Comparison of ENCODE assay signal across 8 cellular contexts in genomic region chr11:114440121-114440860, GRCh38. TPM values are rescaled to one million over a fixed set of nuclear protein-coding genes. Genes with fewer than 3 reads are reported as not detected.
DNase-seq lines count a peak whose midpoint lies in the region; ATAC-seq and TF ChIP-seq lines count a peak whose summit lies in the region.

No MANE protein-coding gene starts in this region.

- peaks cover 18% of the 10 kb centered on the region for H3K36me3 Mint-ChIP-seq in endodermal cell (ENCODE audit: low read depth)
- H3K36me3 Mint-ChIP-seq in naive thymus-derived CD4-positive, alpha-beta T cell, result peaks cover 7 to 27% (median 19%) of the 10 kb centered on the region in 5 donors

- H3K27ac ChIP-seq in OCI-LY7 (ENCODE audit: low read depth, low read length, poor library complexity, severe bottlenecking) (no peak overlapping the region), endodermal cell (ENCODE audit: low read depth, low read length) (no peak overlapping the region)
- peak overlapping the region; percentile 79 for H3K27ac ChIP-seq in naive thymus-derived CD4-positive, alpha-beta T cell (ENCODE audit: low read depth, low read length)

- H3K27ac Mint-ChIP-seq in endodermal cell, result peak overlapping the region; percentile 95
- peak overlapping the region; percentile 69 to 95 (median 93) for H3K27ac Mint-ChIP-seq in naive thymus-derived CD4-positive, alpha-beta T cell

- TF ChIP-seq CTCF in OCI-LY7 (conservative IDR thresholded peaks at IDR 0.05; ENCODE audit: low read length), result no peak
- no peak for TF ChIP-seq CTCF in endodermal cell (conservative IDR thresholded peaks at IDR 0.05)

- WGBS in endodermal cell (ENCODE audit: insufficient coverage in 1 of 2, insufficient read length in 1 of 2), 2 experiments, result 11 to 17% methylated on average over 10 of the region's 10 CpGs

- peaks cover 54% of the 10 kb centered on the region for H3K4me1 Mint-ChIP-seq in endodermal cell
- H3K4me1 Mint-ChIP-seq in naive thymus-derived CD4-positive, alpha-beta T cell, result peaks cover 22 to 59% (median 36%) of the 10 kb centered on the region in 7 donors

- DNase-seq in GM03348 (ENCODE audit: low spot score) (peak; percentile 29), OCI-LY7 (ENCODE audit: low spot score) (peak; percentile 11), endodermal cell (no peak), NOMO-1 (lab: John Stamatoyannopoulos, UW; ENCODE audit: unreplicated experiment in 2 of 2) (no peak), NCI-H345 treated with DMSO at 0.1 percent for 48 hours (lab: John Stamatoyannopoulos, UW; ENCODE audit: unreplicated experiment) (no peak)
- DNase-seq in naive thymus-derived CD4-positive, alpha-beta T cell, result peak in 1 of 9 donors; percentile 4
- DNase-seq in stimulated activated CD4-positive, alpha-beta T cell treated with anti-CD3 and anti-CD28 coated beads, Interleukin-4, amount 100 ng/mL, for 24 hours, result no peak

- H3K79me2 ChIP-seq in OCI-LY7 (ENCODE audit: insufficient read depth, low read depth, low read length), result peaks cover 16% of the 10 kb centered on the region; the same call in 1 of the 2 replicates

- ATAC-seq in naive thymus-derived CD4-positive, alpha-beta T cell, result no peak
- no peak for ATAC-seq in GM19463 (IDR thresholded peaks at IDR 0.05; ENCODE audit: unreplicated experiment)

- H3K36me3 ChIP-seq in OCI-LY7 (ENCODE audit: insufficient read depth, low read length) (peaks cover 18% of the 10 kb centered on the region), endodermal cell (ENCODE audit: control insufficient read depth, insufficient read depth, low read length) (peaks cover 19% of the 10 kb centered on the region)
- H3K36me3 ChIP-seq in naive thymus-derived CD4-positive, alpha-beta T cell (ENCODE audit: control insufficient read depth in 2 of 3, insufficient read depth in 3 of 3, low read length in 3 of 3), result peaks cover 0 to 12% (median 6%) of the 10 kb centered on the region in 3 experiments

- no TSS peak for BruUV-seq in OCI-LY7 (replicated peaks; lab: Mats Ljungman, UMichigan)

- peak overlapping the region; percentile 81 for H3K9ac ChIP-seq in endodermal cell (ENCODE audit: extremely low read depth, low read length, poor library complexity, severe bottlenecking)

- CTCF ChIA-PET in OCI-LY7 (lab: Charles Lee; ENCODE audit: unreplicated experiment), result no interaction called here
- CTCF ChIA-PET in naive thymus-derived CD4-positive, alpha-beta T cell (lab: Charles Lee), result no interaction called here

- H2AFZ ChIP-seq in OCI-LY7 (ENCODE audit: low read length), result peak overlapping the region; percentile 87; the same call in 1 of the 2 replicates

- H3K9me3 ChIP-seq in OCI-LY7 (ENCODE audit: low read length) (no peaks in the 10 kb centered on the region), endodermal cell (ENCODE audit: control insufficient read depth, low read length) (no peaks in the 10 kb centered on the region)
- H3K9me3 ChIP-seq in naive thymus-derived CD4-positive, alpha-beta T cell (ENCODE audit: control insufficient read depth in 2 of 3, low read length in 3 of 3), result no peaks in the 10 kb centered on the region

- peak overlapping the region; percentile 99 for H3K4me3 Mint-ChIP-seq in endodermal cell
- peak overlapping the region; percentile 92 to 98 (median 96) for H3K4me3 Mint-ChIP-seq in naive thymus-derived CD4-positive, alpha-beta T cell

- H3K27me3 Mint-ChIP-seq in endodermal cell (ENCODE audit: insufficient read depth), result no peaks in the 10 kb centered on the region
- peaks cover 0 to 4% (median 0%) of the 10 kb centered on the region in 5 donors for H3K27me3 Mint-ChIP-seq in naive thymus-derived CD4-positive, alpha-beta T cell

- H3K9me3 Mint-ChIP-seq in endodermal cell, result no peaks in the 10 kb centered on the region
- peaks cover 0 to 3% (median 0%) of the 10 kb centered on the region in 11 donors for H3K9me3 Mint-ChIP-seq in naive thymus-derived CD4-positive, alpha-beta T cell

- H3K4me3 ChIP-seq in OCI-LY7 (ENCODE audit: low read depth, low read length, poor library complexity, severe bottlenecking) (peak overlapping the region; percentile 91), endodermal cell (ENCODE audit: low read length) (peak overlapping the region; percentile 95)
- peak overlapping the region; percentile 96 for H3K4me3 ChIP-seq in naive thymus-derived CD4-positive, alpha-beta T cell (ENCODE audit: low read length)

- 0 out of 2 replicates have a peak, but pooled peaks cover 3% of the 10 kb centered on the region for H3K9me2 ChIP-seq in OCI-LY7 (ENCODE audit: insufficient read depth, low read length)

- H4K20me1 ChIP-seq in OCI-LY7 (ENCODE audit: insufficient read depth, low read length), result no peaks in the 10 kb centered on the region

- H3K27me3 ChIP-seq in endodermal cell (ENCODE audit: control insufficient read depth, insufficient read depth, low read length, poor library complexity, severe bottlenecking), result no peaks in the 10 kb centered on the region
- no peaks in the 10 kb centered on the region for H3K27me3 ChIP-seq in naive thymus-derived CD4-positive, alpha-beta T cell (ENCODE audit: control insufficient read depth in 2 of 2, insufficient read depth in 2 of 2, low read length in 2 of 2)

- POLR2A ChIA-PET in OCI-LY7 (lab: Charles Lee), result no interaction called here
- POLR2A ChIA-PET in naive thymus-derived CD4-positive, alpha-beta T cell (lab: Charles Lee), result interaction anchor here (1.0 to 1.4 kb wide), 2 partner anchors 35 to 40 kb away, joined by 3 to 4 read pairs; partner anchors contain the start of gene RBM7

- H3K4me1 ChIP-seq in OCI-LY7 (ENCODE audit: insufficient read depth, low read length, poor library complexity, severe bottlenecking) (peaks cover 21% of the 10 kb centered on the region), endodermal cell (ENCODE audit: control insufficient read depth, insufficient read depth, low read length) (peaks cover 10% of the 10 kb centered on the region)
- peaks cover 18 to 20% of the 10 kb centered on the region in 2 donors for H3K4me1 ChIP-seq in naive thymus-derived CD4-positive, alpha-beta T cell (ENCODE audit: control insufficient read depth in 2 of 2, insufficient read depth in 2 of 2, low read length in 2 of 2)

- H3K4me2 ChIP-seq in OCI-LY7 (ENCODE audit: low read length), result peak overlapping the region; percentile 88

- intact Hi-C loops in OCI-LY7 (cut with micrococcal nuclease; ENCODE audit: unreplicated experiment), result no loop called here
- intact Hi-C loops in naive thymus-derived CD4-positive, alpha-beta T cell (cut with micrococcal nuclease), result no loop called here

RNA-seq across cellular contexts. Expression of gene REXO2, which starts 1.0 kb away (rescaled TPM):
- total RNA-seq in OCI-LY7 (2014; rRNA removed; shearing (Covaris generic)), result 59.9 and 69.3 TPM in 2 replicates
- total RNA-seq in OCI-LY7 (2022), result 65.0 and 69.3 TPM in 2 replicates
- 10 to 100 TPM; 69.8 to 89.9 TPM for total RNA-seq in endodermal cell
- 55.9 TPM for polyA plus RNA-seq in endodermal cell (2013, experiment 1 of 2)
- polyA plus RNA-seq in endodermal cell (2013, experiment 2 of 2), result 54.0 TPM
- total RNA-seq in naive thymus-derived CD4-positive, alpha-beta T cell, result 100 to 1,000 TPM in 1 of 5 experiments, 10 to 100 TPM in 4; 33.8 to 105 (median 56.0) TPM
- polyA plus RNA-seq in naive thymus-derived CD4-positive, alpha-beta T cell, result 10 to 100 TPM; 54.2 to 64.0 TPM

RNA-seq across cellular contexts. Expression of gene RBM7, which starts 39.8 kb away (rescaled TPM):
- 21.3 and 28.6 TPM in 2 replicates for total RNA-seq in OCI-LY7 (2014; rRNA removed; shearing (Covaris generic))
- 26.3 and 28.6 TPM in 2 replicates for total RNA-seq in OCI-LY7 (2022)
- total RNA-seq in endodermal cell, result 10 to 100 TPM; 46.8 to 56.4 TPM
- 34.4 TPM for polyA plus RNA-seq in endodermal cell (2013, experiment 1 of 2)
- 37.5 TPM for polyA plus RNA-seq in endodermal cell (2013, experiment 2 of 2)
- total RNA-seq in naive thymus-derived CD4-positive, alpha-beta T cell, result 10 to 100 TPM; 35.8 to 71.3 (median 43.4) TPM
- polyA plus RNA-seq in naive thymus-derived CD4-positive, alpha-beta T cell, result 10 to 100 TPM; 19.3 to 35.7 TPM

RNA-seq across cellular contexts. Expression of gene C11orf71, which starts 40.0 kb away (rescaled TPM):
- 13.5 and 28.7 TPM in 2 replicates for total RNA-seq in OCI-LY7 (2014; rRNA removed; shearing (Covaris generic))
- 12.8 and 13.2 TPM in 2 replicates for total RNA-seq in OCI-LY7 (2022)
- 10 to 100 TPM in 1 of 2 donors, 1 to 10 TPM in 1; 6.2 to 10.0 TPM for total RNA-seq in endodermal cell
- polyA plus RNA-seq in endodermal cell (2013, experiment 1 of 2), result 6.1 TPM
- polyA plus RNA-seq in endodermal cell (2013, experiment 2 of 2), result 4.7 TPM
- 10 to 100 TPM in 3 of 5 experiments, 1 to 10 TPM in 2; 6.0 to 19.1 (median 17.1) TPM for total RNA-seq in naive thymus-derived CD4-positive, alpha-beta T cell
- 10 to 100 TPM; 10.8 to 19.4 TPM for polyA plus RNA-seq in naive thymus-derived CD4-positive, alpha-beta T cell

Comparison
In these comparisons a context has a peak if more than half of its experiments do, and no peak if none do; other contexts are left out.
1. DNase-seq: peak in GM03348 (single experiment) and OCI-LY7 (single experiment); none in endodermal cell (single experiment), NOMO-1 (0 of 2), NCI-H345 treated with DMSO at 0.1 percent for 48 hours (single experiment) and stimulated activated CD4-positive, alpha-beta T cell treated with anti-CD3 and anti-CD28 coated beads, Interleukin-4, amount 100 ng/mL, for 24 hours (single experiment).
2. Peak in every context shown above with its lines, with median percentiles within 50 percentile points of each other: H3K4me3 ChIP-seq.